Comparison of ENCODE assay signal across 7 cellular contexts in genomic region chr2:169732583-169733358, GRCh38. TPM values are rescaled to one million over a fixed set of nuclear protein-coding genes. Genes with fewer than 3 reads are reported as not detected.
DNase-seq lines count a peak whose midpoint lies in the region; ATAC-seq and TF ChIP-seq lines count a peak whose summit lies in the region.

No MANE protein-coding gene starts in this region.

- H3K9me3 ChIP-seq in H9 (ENCODE audit: control insufficient read depth, low read depth, low read length), result no peaks in the 10 kb centered on the region

- H3K23ac ChIP-seq in H9 (ENCODE audit: insufficient read length, low read depth, low read length), result no peak overlapping the region

- no peak overlapping the region for H2AK5ac ChIP-seq in H9 (ENCODE audit: insufficient read length, low read length)

- no peak for DNase-seq in H9
- peak; percentile 31 for DNase-seq in SW480 (ENCODE audit: low spot score)
- DNase-seq in glutamatergic neuron, result no peak
- DNase-seq in retinal pigment epithelial cell (ENCODE audit: low read depth), result no peak
- no peak for DNase-seq in NCI-H510A treated with DMSO at 0.1 percent for 48 hours (lab: John Stamatoyannopoulos, UW)
- no peak for DNase-seq in NOMO-1 treated with DMSO at 0.1 percent for 48 hours (lab: John Stamatoyannopoulos, UW; ENCODE audit: unreplicated experiment)

- no peak overlapping the region for H4K91ac ChIP-seq in H9 (ENCODE audit: insufficient read length, low read depth, low read length)

- no peak overlapping the region for H3T11ph ChIP-seq in H9 (ENCODE audit: low read length)

- no peak overlapping the region for H3K4ac ChIP-seq in H9 (ENCODE audit: low read depth, low read length)

- H3K9me3 Mint-ChIP-seq in H9, result no peaks in the 10 kb centered on the region; a peak in 1 of 5 replicates
- peaks cover 9% of the 10 kb centered on the region for H3K9me3 Mint-ChIP-seq in glutamatergic neuron (ENCODE audit: unreplicated experiment)

- no peaks in the 10 kb centered on the region for H3K27me3 ChIP-seq in H9 (ENCODE audit: insufficient read depth, low read length)

- H3K36me3 Mint-ChIP-seq in H9 (ENCODE audit: insufficient read depth in 1 of 3, low read depth in 3 of 3) (peaks cover 5 to 18% (median 15%) of the 10 kb centered on the region in 3 experiments; a peak in 6 of 7 replicates), glutamatergic neuron (ENCODE audit: unreplicated experiment) (no peaks in the 10 kb centered on the region)

- peaks cover 4% of the 10 kb centered on the region; the same call in 1 of the 2 replicates for H3K79me2 ChIP-seq in H9 (ENCODE audit: insufficient read depth, low read length)

- TF ChIP-seq CTCF in H9 (conservative IDR thresholded peaks at IDR 0.05) (no peak), glutamatergic neuron (IDR thresholded peaks at IDR 0.05; ENCODE audit: partially characterized antibody, unreplicated experiment) (no peak), retinal pigment epithelial cell (conservative IDR thresholded peaks at IDR 0.05; ENCODE audit: low read depth, low read length) (no peak)

- H3K9ac ChIP-seq in H9 (ENCODE audit: extremely low read depth, insufficient read length, low read length), result peak overlapping the region; percentile 57

- H2BK5ac ChIP-seq in H9 (ENCODE audit: insufficient read length, low read length), result no peak overlapping the region

- H3K4me1 Mint-ChIP-seq in H9 (peaks cover 33 to 34% of the 10 kb centered on the region in 2 experiments), glutamatergic neuron (ENCODE audit: low read depth, unreplicated experiment) (peaks cover 30% of the 10 kb centered on the region)

- no peak overlapping the region for H4K5ac ChIP-seq in H9 (ENCODE audit: insufficient read length, low read depth, low read length)

- H3K27me3 Mint-ChIP-seq in H9 (ENCODE audit: low read depth) (peaks cover 13% of the 10 kb centered on the region), glutamatergic neuron (ENCODE audit: unreplicated experiment) (peaks cover 10% of the 10 kb centered on the region)

- H2BK12ac ChIP-seq in H9 (ENCODE audit: insufficient read length, low read depth, low read length), result no peak overlapping the region

- H3K4me3 Mint-ChIP-seq in H9 (peak overlapping the region; percentile 98 to 99), glutamatergic neuron (ENCODE audit: unreplicated experiment) (peak overlapping the region; percentile 99)

- peak overlapping the region; percentile 34 for H2AFZ ChIP-seq in H9 (ENCODE audit: low read length)

- no peak overlapping the region; a peak in 2 of 7 replicates for H3K27ac Mint-ChIP-seq in H9
- peak overlapping the region; percentile 97 for H3K27ac Mint-ChIP-seq in glutamatergic neuron (ENCODE audit: unreplicated experiment)

- H3K23me2 ChIP-seq in H9 (ENCODE audit: insufficient read length, low read depth, low read length, poor library complexity, severe bottlenecking), result peaks cover 9% of the 10 kb centered on the region

- peak overlapping the region; percentile 76 for H3K4me3 ChIP-seq in retinal pigment epithelial cell (ENCODE audit: low read length)

- peak overlapping the region; percentile 5 for H3K18ac ChIP-seq in H9 (ENCODE audit: insufficient read length, low read depth, low read length)

- no peak overlapping the region for H3K56ac ChIP-seq in H9 (ENCODE audit: insufficient read length, low read depth, low read length)

- H3K79me1 ChIP-seq in H9 (ENCODE audit: insufficient read depth, low read depth, low read length, poor library complexity, severe bottlenecking), result no peaks in the 10 kb centered on the region

- no peak overlapping the region for H2BK15ac ChIP-seq in H9 (ENCODE audit: low read depth, low read length)

- no peak overlapping the region for H2BK120ac ChIP-seq in H9 (ENCODE audit: low read depth, low read length, poor library complexity, severe bottlenecking)

- peak overlapping the region; percentile 83 for H3K4me2 ChIP-seq in H9 (ENCODE audit: insufficient read depth, insufficient read length, low read length)

- no peak for ATAC-seq in GM19395 (IDR thresholded peaks at IDR 0.05; ENCODE audit: unreplicated experiment)

- no peak overlapping the region for H3K27ac ChIP-seq in H9 (ENCODE audit: insufficient read length, low read depth, low read length)

- H2BK20ac ChIP-seq in H9 (ENCODE audit: low read depth, low read length, poor library complexity, severe bottlenecking), result no peak overlapping the region

- H3K4me1 ChIP-seq in H9 (ENCODE audit: insufficient read depth, low read length), result peaks cover 2% of the 10 kb centered on the region; the same call in 1 of the 2 replicates

- no peak overlapping the region for H4K8ac ChIP-seq in H9 (replicated peaks; ENCODE audit: insufficient read length, low read depth, low read length)

- no peaks in the 10 kb centered on the region for H4K20me1 ChIP-seq in H9 (ENCODE audit: control insufficient read depth, insufficient read depth, insufficient read length)

- no peak overlapping the region for H3K14ac ChIP-seq in H9 (ENCODE audit: insufficient read depth, low read length)

- WGBS in H9 (ENCODE audit: extremely low coverage, insufficient read length, low lambda C conversion rate), result no CpG with 5 or more reads among the region's 13 CpGs

RNA-seq across cellular contexts. Expression of gene KLHL23, which starts 0.9 kb away (rescaled TPM):
- 50.2 and 54.6 TPM in 2 replicates for total RNA-seq in H9 (2021)
- total RNA-seq in glutamatergic neuron (ENCODE audit: unreplicated experiment), result 76.0 TPM

RNA-seq across cellular contexts. Expression of gene PHOSPHO2, which starts 38.5 kb away (rescaled TPM):
- total RNA-seq in H9 (2021) (7.2 and 7.6 TPM in 2 replicates), glutamatergic neuron (ENCODE audit: unreplicated experiment) (9.6 TPM)

RNA-seq across cellular contexts. Expression of gene CFAP210, which starts 38.6 kb away (rescaled TPM):
- total RNA-seq in H9 (2021) (0.33 and 0.94 TPM in 2 replicates), glutamatergic neuron (ENCODE audit: unreplicated experiment) (0.32 TPM)
